Comparison of ENCODE assay signal across 1 cellular context in the genomic region with DNA sequence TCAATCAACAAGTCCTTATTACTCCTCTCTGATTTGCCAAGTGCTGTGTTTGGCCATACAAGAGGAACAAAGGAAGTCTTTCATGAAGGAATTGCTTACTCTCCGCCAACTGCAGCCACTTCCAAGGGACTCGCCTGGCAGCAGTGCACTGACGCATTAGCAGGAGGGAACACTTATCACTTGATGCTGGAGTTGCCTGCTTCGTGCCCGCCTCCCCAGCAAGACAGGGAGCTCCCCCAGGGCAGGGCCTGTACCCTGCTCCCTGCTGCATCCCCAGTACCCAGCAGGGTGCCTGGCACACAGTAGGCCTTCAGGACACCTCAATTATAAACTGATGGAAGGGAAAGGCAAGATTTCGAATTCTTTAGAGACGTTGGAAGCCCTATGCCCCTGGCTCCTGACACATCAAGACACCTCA.
TF ChIP-seq lines count a peak whose summit lies in the region.

No MANE protein-coding gene starts in this region.

TF ChIP-seq in GM23338, 12 proteins besides CTCF, POLR2A, EP300 and RAD21 (continued from another document):
- TF ChIP-seq, protein P1, sequence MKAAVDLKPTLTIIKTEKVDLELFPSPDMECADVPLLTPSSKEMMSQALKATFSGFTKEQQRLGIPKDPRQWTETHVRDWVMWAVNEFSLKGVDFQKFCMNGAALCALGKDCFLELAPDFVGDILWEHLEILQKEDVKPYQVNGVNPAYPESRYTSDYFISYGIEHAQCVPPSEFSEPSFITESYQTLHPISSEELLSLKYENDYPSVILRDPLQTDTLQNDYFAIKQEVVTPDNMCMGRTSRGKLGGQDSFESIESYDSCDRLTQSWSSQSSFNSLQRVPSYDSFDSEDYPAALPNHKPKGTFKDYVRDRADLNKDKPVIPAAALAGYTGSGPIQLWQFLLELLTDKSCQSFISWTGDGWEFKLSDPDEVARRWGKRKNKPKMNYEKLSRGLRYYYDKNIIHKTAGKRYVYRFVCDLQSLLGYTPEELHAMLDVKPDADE (IDR thresholded peaks at IDR 0.05): no peak
- TF ChIP-seq EZH2 (IDR thresholded peaks at IDR 0.05; ENCODE audit: low read depth, unreplicated experiment): no peak
- TF ChIP-seq EZH2phosphoT487 (IDR thresholded peaks at IDR 0.05; ENCODE audit: unreplicated experiment): no peak
- TF ChIP-seq, protein P2, sequence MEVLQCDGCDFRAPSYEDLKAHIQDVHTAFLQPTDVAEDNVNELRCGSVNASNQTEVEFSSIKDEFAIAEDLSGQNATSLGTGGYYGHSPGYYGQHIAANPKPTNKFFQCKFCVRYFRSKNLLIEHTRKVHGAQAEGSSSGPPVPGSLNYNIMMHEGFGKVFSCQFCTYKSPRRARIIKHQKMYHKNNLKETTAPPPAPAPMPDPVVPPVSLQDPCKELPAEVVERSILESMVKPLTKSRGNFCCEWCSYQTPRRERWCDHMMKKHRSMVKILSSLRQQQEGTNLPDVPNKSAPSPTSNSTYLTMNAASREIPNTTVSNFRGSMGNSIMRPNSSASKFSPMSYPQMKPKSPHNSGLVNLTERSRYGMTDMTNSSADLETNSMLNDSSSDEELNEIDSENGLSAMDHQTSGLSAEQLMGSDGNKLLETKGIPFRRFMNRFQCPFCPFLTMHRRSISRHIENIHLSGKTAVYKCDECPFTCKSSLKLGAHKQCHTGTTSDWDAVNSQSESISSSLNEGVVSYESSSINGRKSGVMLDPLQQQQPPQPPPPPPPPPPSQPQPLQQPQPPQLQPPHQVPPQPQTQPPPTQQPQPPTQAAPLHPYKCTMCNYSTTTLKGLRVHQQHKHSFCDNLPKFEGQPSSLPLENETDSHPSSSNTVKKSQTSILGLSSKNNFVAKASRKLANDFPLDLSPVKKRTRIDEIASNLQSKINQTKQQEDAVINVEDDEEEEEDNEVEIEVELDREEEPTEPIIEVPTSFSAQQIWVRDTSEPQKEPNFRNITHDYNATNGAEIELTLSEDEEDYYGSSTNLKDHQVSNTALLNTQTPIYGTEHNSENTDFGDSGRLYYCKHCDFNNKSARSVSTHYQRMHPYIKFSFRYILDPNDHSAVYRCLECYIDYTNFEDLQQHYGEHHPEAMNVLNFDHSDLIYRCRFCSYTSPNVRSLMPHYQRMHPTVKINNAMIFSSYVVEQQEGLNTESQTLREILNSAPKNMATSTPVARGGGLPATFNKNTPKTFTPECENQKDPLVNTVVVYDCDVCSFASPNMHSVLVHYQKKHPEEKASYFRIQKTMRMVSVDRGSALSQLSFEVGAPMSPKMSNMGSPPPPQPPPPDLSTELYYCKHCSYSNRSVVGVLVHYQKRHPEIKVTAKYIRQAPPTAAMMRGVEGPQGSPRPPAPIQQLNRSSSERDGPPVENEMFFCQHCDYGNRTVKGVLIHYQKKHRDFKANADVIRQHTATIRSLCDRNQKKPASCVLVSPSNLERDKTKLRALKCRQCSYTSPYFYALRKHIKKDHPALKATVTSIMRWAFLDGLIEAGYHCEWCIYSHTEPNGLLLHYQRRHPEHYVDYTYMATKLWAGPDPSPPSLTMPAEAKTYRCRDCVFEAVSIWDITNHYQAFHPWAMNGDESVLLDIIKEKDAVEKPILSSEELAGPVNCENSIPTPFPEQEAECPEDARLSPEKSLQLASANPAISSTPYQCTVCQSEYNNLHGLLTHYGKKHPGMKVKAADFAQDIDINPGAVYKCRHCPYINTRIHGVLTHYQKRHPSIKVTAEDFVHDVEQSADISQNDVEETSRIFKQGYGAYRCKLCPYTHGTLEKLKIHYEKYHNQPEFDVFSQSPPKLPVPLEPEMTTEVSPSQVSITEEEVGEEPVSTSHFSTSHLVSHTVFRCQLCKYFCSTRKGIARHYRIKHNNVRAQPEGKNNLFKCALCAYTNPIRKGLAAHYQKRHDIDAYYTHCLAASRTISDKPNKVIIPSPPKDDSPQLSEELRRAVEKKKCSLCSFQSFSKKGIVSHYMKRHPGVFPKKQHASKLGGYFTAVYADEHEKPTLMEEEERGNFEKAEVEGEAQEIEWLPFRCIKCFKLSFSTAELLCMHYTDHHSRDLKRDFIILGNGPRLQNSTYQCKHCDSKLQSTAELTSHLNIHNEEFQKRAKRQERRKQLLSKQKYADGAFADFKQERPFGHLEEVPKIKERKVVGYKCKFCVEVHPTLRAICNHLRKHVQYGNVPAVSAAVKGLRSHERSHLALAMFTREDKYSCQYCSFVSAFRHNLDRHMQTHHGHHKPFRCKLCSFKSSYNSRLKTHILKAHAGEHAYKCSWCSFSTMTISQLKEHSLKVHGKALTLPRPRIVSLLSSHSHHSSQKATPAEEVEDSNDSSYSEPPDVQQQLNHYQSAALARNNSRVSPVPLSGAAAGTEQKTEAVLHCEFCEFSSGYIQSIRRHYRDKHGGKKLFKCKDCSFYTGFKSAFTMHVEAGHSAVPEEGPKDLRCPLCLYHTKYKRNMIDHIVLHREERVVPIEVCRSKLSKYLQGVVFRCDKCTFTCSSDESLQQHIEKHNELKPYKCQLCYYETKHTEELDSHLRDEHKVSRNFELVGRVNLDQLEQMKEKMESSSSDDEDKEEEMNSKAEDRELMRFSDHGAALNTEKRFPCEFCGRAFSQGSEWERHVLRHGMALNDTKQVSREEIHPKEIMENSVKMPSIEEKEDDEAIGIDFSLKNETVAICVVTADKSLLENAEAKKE (CRISPR knock-in tag; IDR thresholded peaks at IDR 0.05): no peak
- no peak for TF ChIP-seq STAT1 (IDR thresholded peaks at IDR 0.05; ENCODE audit: unreplicated experiment)
- TF ChIP-seq ZNF114 (CRISPR knock-in tag; IDR thresholded peaks at IDR 0.05): no peak
- TF ChIP-seq POLR2AphosphoS5 (IDR thresholded peaks at IDR 0.05; ENCODE audit: low read depth): no peak
